Comparison of ENCODE assay signal across 1 cellular context in the genomic region with DNA sequence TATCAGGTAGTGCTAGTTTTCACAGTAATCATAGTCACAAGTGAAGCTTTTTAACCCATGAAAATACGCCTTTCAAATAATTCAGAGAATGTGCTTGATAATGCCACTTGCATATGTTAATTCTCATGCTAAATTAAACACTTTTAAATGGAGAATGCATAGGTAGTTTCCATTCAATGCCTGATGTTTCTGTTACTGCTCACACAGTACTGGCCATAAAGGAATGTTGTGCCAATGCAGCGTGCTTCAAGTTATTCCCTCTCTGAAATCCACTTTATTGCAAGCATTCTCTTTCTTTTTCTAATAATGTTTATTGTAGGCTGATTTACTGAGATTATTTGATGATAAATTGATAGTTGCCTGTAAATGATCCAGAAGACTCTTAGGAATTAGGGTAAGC.
TF ChIP-seq lines count a peak whose summit lies in the region.

No MANE protein-coding gene starts in this region.

TF ChIP-seq in WTC11, 78 proteins besides CTCF, POLR2A, EP300 and RAD21 (continued from another document):
- TF ChIP-seq AFF4 (CRISPR knock-in tag; IDR thresholded peaks at IDR 0.05; ENCODE audit: borderline replicate concordance) (no peak), RORB (CRISPR knock-in tag; IDR thresholded peaks at IDR 0.05) (no peak), SMAD4 (CRISPR knock-in tag; IDR thresholded peaks at IDR 0.05) (no peak)
- TF ChIP-seq, protein P1, sequence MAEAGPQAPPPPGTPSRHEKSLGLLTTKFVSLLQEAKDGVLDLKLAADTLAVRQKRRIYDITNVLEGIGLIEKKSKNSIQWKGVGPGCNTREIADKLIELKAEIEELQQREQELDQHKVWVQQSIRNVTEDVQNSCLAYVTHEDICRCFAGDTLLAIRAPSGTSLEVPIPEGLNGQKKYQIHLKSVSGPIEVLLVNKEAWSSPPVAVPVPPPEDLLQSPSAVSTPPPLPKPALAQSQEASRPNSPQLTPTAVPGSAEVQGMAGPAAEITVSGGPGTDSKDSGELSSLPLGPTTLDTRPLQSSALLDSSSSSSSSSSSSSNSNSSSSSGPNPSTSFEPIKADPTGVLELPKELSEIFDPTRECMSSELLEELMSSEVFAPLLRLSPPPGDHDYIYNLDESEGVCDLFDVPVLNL (CRISPR knock-in tag; IDR thresholded peaks at IDR 0.05; ENCODE audit: borderline replicate concordance, low read depth) = no peak
TF ChIP-seq in WTC11: peak in this region for 0.
